In the genomic region with DNA sequence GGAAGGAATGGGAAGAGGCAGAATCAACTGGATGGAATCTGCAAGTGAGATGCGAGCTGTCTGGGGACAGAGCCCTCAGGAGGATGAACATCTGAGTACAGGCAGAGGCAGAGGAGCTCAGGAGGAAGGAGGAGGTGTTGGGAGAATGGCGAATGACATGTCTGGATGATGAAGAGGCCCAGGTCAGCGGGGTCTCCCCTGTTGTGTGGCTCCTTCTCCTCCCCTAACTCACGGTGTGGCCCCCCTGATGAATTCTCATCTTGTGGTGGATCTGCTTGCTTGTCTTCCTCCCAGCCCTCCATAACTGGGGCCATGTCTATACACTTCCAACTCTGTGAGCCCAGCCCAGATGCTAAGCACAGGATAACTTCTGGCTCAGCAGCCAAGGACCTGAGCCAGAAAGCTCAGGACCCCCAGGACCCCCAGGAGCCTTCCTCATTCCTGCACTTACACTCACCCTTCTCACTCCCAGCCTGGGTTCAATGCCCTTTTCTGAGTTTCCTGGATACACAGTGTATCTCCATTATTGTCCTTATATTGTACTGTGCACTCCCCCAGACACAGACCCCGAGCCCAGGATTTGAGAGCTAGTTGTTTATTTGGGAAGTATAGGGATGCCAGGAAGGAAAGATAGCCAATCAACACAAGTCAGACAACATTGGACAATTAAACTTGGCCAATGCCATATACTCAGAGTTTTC, we compare ENCODE assay signal across 1 cellular context.
TF ChIP-seq lines count a peak whose summit lies in the region.

No MANE protein-coding gene starts in this region.

TF ChIP-seq in GM23338, 12 proteins besides CTCF, POLR2A, EP300 and RAD21:
- TF ChIP-seq ZNF331 (CRISPR knock-in tag; IDR thresholded peaks at IDR 0.05; ENCODE audit: low read depth) (no peak), NANOG (IDR thresholded peaks at IDR 0.05; ENCODE audit: borderline replicate concordance) (no peak), STAT1 (IDR thresholded peaks at IDR 0.05; ENCODE audit: unreplicated experiment) (no peak), JUNB (IDR thresholded peaks at IDR 0.05; ENCODE audit: unreplicated experiment) (no peak), EZH2phosphoT487 (IDR thresholded peaks at IDR 0.05; ENCODE audit: unreplicated experiment) (no peak), CREB1 (CRISPR knock-in tag; IDR thresholded peaks at IDR 0.05; ENCODE audit: low read depth) (no peak), ZNF114 (CRISPR knock-in tag; IDR thresholded peaks at IDR 0.05) (no peak)
- TF ChIP-seq, protein P1, sequence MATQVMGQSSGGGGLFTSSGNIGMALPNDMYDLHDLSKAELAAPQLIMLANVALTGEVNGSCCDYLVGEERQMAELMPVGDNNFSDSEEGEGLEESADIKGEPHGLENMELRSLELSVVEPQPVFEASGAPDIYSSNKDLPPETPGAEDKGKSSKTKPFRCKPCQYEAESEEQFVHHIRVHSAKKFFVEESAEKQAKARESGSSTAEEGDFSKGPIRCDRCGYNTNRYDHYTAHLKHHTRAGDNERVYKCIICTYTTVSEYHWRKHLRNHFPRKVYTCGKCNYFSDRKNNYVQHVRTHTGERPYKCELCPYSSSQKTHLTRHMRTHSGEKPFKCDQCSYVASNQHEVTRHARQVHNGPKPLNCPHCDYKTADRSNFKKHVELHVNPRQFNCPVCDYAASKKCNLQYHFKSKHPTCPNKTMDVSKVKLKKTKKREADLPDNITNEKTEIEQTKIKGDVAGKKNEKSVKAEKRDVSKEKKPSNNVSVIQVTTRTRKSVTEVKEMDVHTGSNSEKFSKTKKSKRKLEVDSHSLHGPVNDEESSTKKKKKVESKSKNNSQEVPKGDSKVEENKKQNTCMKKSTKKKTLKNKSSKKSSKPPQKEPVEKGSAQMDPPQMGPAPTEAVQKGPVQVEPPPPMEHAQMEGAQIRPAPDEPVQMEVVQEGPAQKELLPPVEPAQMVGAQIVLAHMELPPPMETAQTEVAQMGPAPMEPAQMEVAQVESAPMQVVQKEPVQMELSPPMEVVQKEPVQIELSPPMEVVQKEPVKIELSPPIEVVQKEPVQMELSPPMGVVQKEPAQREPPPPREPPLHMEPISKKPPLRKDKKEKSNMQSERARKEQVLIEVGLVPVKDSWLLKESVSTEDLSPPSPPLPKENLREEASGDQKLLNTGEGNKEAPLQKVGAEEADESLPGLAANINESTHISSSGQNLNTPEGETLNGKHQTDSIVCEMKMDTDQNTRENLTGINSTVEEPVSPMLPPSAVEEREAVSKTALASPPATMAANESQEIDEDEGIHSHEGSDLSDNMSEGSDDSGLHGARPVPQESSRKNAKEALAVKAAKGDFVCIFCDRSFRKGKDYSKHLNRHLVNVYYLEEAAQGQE (IDR thresholded peaks at IDR 0.05; ENCODE audit: unreplicated experiment), result no peak
- TF ChIP-seq, protein P2, sequence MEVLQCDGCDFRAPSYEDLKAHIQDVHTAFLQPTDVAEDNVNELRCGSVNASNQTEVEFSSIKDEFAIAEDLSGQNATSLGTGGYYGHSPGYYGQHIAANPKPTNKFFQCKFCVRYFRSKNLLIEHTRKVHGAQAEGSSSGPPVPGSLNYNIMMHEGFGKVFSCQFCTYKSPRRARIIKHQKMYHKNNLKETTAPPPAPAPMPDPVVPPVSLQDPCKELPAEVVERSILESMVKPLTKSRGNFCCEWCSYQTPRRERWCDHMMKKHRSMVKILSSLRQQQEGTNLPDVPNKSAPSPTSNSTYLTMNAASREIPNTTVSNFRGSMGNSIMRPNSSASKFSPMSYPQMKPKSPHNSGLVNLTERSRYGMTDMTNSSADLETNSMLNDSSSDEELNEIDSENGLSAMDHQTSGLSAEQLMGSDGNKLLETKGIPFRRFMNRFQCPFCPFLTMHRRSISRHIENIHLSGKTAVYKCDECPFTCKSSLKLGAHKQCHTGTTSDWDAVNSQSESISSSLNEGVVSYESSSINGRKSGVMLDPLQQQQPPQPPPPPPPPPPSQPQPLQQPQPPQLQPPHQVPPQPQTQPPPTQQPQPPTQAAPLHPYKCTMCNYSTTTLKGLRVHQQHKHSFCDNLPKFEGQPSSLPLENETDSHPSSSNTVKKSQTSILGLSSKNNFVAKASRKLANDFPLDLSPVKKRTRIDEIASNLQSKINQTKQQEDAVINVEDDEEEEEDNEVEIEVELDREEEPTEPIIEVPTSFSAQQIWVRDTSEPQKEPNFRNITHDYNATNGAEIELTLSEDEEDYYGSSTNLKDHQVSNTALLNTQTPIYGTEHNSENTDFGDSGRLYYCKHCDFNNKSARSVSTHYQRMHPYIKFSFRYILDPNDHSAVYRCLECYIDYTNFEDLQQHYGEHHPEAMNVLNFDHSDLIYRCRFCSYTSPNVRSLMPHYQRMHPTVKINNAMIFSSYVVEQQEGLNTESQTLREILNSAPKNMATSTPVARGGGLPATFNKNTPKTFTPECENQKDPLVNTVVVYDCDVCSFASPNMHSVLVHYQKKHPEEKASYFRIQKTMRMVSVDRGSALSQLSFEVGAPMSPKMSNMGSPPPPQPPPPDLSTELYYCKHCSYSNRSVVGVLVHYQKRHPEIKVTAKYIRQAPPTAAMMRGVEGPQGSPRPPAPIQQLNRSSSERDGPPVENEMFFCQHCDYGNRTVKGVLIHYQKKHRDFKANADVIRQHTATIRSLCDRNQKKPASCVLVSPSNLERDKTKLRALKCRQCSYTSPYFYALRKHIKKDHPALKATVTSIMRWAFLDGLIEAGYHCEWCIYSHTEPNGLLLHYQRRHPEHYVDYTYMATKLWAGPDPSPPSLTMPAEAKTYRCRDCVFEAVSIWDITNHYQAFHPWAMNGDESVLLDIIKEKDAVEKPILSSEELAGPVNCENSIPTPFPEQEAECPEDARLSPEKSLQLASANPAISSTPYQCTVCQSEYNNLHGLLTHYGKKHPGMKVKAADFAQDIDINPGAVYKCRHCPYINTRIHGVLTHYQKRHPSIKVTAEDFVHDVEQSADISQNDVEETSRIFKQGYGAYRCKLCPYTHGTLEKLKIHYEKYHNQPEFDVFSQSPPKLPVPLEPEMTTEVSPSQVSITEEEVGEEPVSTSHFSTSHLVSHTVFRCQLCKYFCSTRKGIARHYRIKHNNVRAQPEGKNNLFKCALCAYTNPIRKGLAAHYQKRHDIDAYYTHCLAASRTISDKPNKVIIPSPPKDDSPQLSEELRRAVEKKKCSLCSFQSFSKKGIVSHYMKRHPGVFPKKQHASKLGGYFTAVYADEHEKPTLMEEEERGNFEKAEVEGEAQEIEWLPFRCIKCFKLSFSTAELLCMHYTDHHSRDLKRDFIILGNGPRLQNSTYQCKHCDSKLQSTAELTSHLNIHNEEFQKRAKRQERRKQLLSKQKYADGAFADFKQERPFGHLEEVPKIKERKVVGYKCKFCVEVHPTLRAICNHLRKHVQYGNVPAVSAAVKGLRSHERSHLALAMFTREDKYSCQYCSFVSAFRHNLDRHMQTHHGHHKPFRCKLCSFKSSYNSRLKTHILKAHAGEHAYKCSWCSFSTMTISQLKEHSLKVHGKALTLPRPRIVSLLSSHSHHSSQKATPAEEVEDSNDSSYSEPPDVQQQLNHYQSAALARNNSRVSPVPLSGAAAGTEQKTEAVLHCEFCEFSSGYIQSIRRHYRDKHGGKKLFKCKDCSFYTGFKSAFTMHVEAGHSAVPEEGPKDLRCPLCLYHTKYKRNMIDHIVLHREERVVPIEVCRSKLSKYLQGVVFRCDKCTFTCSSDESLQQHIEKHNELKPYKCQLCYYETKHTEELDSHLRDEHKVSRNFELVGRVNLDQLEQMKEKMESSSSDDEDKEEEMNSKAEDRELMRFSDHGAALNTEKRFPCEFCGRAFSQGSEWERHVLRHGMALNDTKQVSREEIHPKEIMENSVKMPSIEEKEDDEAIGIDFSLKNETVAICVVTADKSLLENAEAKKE (CRISPR knock-in tag; IDR thresholded peaks at IDR 0.05), result no peak
- TF ChIP-seq, protein P3, sequence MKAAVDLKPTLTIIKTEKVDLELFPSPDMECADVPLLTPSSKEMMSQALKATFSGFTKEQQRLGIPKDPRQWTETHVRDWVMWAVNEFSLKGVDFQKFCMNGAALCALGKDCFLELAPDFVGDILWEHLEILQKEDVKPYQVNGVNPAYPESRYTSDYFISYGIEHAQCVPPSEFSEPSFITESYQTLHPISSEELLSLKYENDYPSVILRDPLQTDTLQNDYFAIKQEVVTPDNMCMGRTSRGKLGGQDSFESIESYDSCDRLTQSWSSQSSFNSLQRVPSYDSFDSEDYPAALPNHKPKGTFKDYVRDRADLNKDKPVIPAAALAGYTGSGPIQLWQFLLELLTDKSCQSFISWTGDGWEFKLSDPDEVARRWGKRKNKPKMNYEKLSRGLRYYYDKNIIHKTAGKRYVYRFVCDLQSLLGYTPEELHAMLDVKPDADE (IDR thresholded peaks at IDR 0.05), result no peak
